ENCODE assay signal across 16 cellular contexts in the genomic region with DNA sequence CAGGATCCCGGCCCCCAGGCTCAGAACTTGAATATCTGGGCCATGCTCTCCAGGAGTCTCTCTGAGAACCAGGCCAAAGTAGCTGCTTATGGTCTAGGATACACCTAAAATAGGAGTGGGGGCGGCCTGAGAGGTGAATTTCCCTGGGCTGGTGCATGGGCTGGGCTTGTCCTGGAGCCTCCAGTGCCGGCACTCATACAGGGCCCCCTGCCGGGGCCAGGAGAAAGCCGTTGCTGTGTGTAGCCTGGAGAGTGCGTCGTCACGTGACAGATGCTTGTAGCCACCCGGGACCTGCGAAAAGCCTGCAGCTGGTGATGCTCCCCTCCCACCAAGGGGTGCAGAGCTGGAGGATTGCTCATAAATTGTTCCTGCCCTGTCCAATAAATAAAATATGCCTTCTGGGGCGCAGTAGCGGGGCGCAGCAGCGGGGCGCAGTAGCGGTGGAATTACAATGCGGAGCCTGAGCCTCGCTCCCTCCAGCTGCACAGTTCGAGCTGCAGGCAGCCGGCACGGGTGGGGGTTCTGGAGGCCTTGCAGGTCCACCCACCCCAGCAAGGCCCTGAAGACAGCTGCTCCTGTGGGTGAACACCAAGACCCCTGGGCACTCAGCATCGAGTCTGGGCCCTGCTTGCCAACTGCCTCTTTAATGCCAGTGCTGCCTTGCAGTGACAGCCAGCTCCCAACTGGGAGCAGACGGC.
DNase-seq lines count a peak whose midpoint lies in the region; ATAC-seq and TF ChIP-seq lines count a peak whose summit lies in the region.
"Had no signal": no experiment of that assay in that cellular context is flagged by ENCODE, and none has a peak within 500 bp of the region (broad histone marks: within the 10 kb centered on the region; RNA-seq: fewer than 3 reads in every experiment).

No MANE protein-coding gene starts in this region.

- ATAC-seq in stimulated activated effector memory CD8-positive, alpha-beta T cell treated with anti-CD3 and anti-CD28 coated beads, Interleukin-12 subunit alpha, Interleukin-12 subunit beta, amount 100 ng/mL, for 72 hours, result peak; percentile 35
- no peak for ATAC-seq in GM21360 (IDR thresholded peaks at IDR 0.05; ENCODE audit: unreplicated experiment)
- ATAC-seq: activated CD8-positive, alpha-beta T cell treated with anti-CD3 and anti-CD28 coated beads, Interleukin-2, amount 10 ng/mL, durations not matched to agents 7 days and 5 days; GM12878 had no signal

- peaks cover 10% of the 10 kb centered on the region for H3K4me1 Mint-ChIP-seq in stimulated activated effector memory CD8-positive, alpha-beta T cell treated with anti-CD3 and anti-CD28 coated beads, Interleukin-12 subunit alpha, Interleukin-12 subunit beta, amount 100 ng/mL, for 72 hours
- H3K4me1 Mint-ChIP-seq: nephron had no signal

- peak overlapping the region; percentile 17 for H3K27ac Mint-ChIP-seq in stimulated activated effector memory CD8-positive, alpha-beta T cell treated with anti-CD3 and anti-CD28 coated beads, Interleukin-12 subunit alpha, Interleukin-12 subunit beta, amount 100 ng/mL, for 72 hours
- H3K27ac Mint-ChIP-seq: activated CD8-positive, alpha-beta T cell treated with anti-CD3 and anti-CD28 coated beads, Interleukin-2, amount 10 ng/mL, durations not matched to agents 7 days and 5 days had no signal

- intact Hi-C loops in lower leg skin (cut with DNase I; ENCODE audit: low total_unique reads), result no loop called here

- H3K4me3 Mint-ChIP-seq in stimulated activated effector memory CD8-positive, alpha-beta T cell treated with anti-CD3 and anti-CD28 coated beads, Interleukin-12 subunit alpha, Interleukin-12 subunit beta, amount 100 ng/mL, for 72 hours, result no peak overlapping the region
- H3K4me3 Mint-ChIP-seq: activated CD8-positive, alpha-beta T cell treated with anti-CD3 and anti-CD28 coated beads, Interleukin-2, amount 10 ng/mL, durations not matched to agents 7 days and 5 days; nephron had no signal

- no peaks in the 10 kb centered on the region for H3K36me3 Mint-ChIP-seq in stimulated activated effector memory CD8-positive, alpha-beta T cell treated with anti-CD3 and anti-CD28 coated beads, Interleukin-12 subunit alpha, Interleukin-12 subunit beta, amount 100 ng/mL, for 72 hours

- TF ChIP-seq POLR2A in lower leg skin (IDR thresholded peaks at IDR 0.05), result no peak

- TF ChIP-seq CTCF in lower leg skin (IDR thresholded peaks at IDR 0.05), result no peak

- WGBS in lower leg skin, 2 donors, result 59 to 83% methylated on average over 20 to 23 of the region's 23 CpGs

- DNase-seq in NCI-H146 (lab: John Stamatoyannopoulos, UW) (peak; percentile 5), NCI-H146 treated with DMSO at 0.1 percent for 48 hours (lab: John Stamatoyannopoulos, UW; ENCODE audit: unreplicated experiment) (no peak), SK-N-DZ (ENCODE audit: low spot score) (peak; percentile 59), inferior parietal cortex (ENCODE audit: extremely low spot score) (peak; percentile 30), lower leg skin (ENCODE audit: low spot score in 2 of 2) (no peak), NAMALWA (ENCODE audit: low spot score) (no peak)
- no peak for DNase-seq in stimulated activated effector memory CD8-positive, alpha-beta T cell treated with anti-CD3 and anti-CD28 coated beads, Interleukin-12 subunit alpha, Interleukin-12 subunit beta, amount 100 ng/mL, for 72 hours (ENCODE audit: low spot score in 2 of 2)
- DNase-seq: activated CD8-positive, alpha-beta T cell treated with anti-CD3 and anti-CD28 coated beads, Interleukin-2, amount 10 ng/mL, durations not matched to agents 7 days and 5 days; activated naive CD4-positive, alpha-beta T cell; GM23248; NCI-H1105; stimulated activated CD4-positive, alpha-beta T cell treated with anti-CD3 and anti-CD28 coated beads, Interleukin-15, amount 100 ng/mL, for 24 hours had no signal

- H3K9me3 Mint-ChIP-seq in stimulated activated effector memory CD8-positive, alpha-beta T cell treated with anti-CD3 and anti-CD28 coated beads, Interleukin-12 subunit alpha, Interleukin-12 subunit beta, amount 100 ng/mL, for 72 hours, result no peaks in the 10 kb centered on the region
- H3K9me3 Mint-ChIP-seq: nephron had no signal

- no peak overlapping the region for H3K4me3 ChIP-seq in lower leg skin (ENCODE audit: low read depth, poor library complexity, severe bottlenecking)
- H3K4me3 ChIP-seq: GM12878, GM23248, vagina had no signal

Comparison
In these comparisons a context has a peak if more than half of its experiments do, and no peak if none do; other contexts are left out.
1. DNase-seq: peak in NCI-H146 (single experiment), SK-N-DZ (single experiment) and inferior parietal cortex (single experiment); none in NCI-H146 treated with DMSO at 0.1 percent for 48 hours (single experiment), stimulated activated effector memory CD8-positive, alpha-beta T cell treated with anti-CD3 and anti-CD28 coated beads, Interleukin-12 subunit alpha, Interleukin-12 subunit beta, amount 100 ng/mL, for 72 hours (0 of 2), lower leg skin (0 of 2) and NAMALWA (single experiment).